Comparison of ENCODE assay signal across 7 cellular contexts in genomic region chr17:50148226-50149098, GRCh38. TPM values are rescaled to one million over a fixed set of nuclear protein-coding genes. Genes with fewer than 3 reads are reported as not detected.
A peak's percentile ranks its signal among the peaks of the same experiment; 100 is the strongest.
DNase-seq lines count a peak whose midpoint lies in the region; ATAC-seq and TF ChIP-seq lines count a peak whose summit lies in the region.

No MANE protein-coding gene starts in this region.

- intact Hi-C loops in heart left ventricle (cut with DNase I), result loop anchor here in 1 of 10 donors (5.0 kb wide), 1 partner anchor 36 kb away; no protein-coding TSS in a partner anchor
- intact Hi-C loops in psoas muscle (cut with DNase I), result loop anchor here in 1 of 2 donors (5.0 kb wide), 1 partner anchor 36 kb away; no protein-coding TSS in a partner anchor
- intact Hi-C loops in aorta (cut with DNase I), result loop anchor here in 1 of 2 donors (5.0 to 10.0 kb wide), 2 partner anchors 46 to 51 kb away; partner anchors contain the start of gene PDK2

- in situ Hi-C loops in GM18951 (cut with MboI; ENCODE audit: low sequenced_read_pairs, unreplicated experiment), result no loop called here

- TF ChIP-seq CTCF in heart left ventricle (IDR thresholded peaks at IDR 0.05) (peak in 2 of 12 donors; percentile 19 to 21), psoas muscle (IDR thresholded peaks at IDR 0.05) (no peak)

- H3K36me3 Mint-ChIP-seq in activated naive CD4-positive, alpha-beta T cell treated with anti-CD3 and anti-CD28 coated beads, Interleukin-2, amount 50 U/mL, for 24 hours, result no peaks in the 10 kb centered on the region

- H3K4me3 ChIP-seq in heart left ventricle, result peak overlapping the region; percentile 61 to 98 (median 92)
- peak overlapping the region; percentile 84 for H3K4me3 ChIP-seq in psoas muscle
- H3K4me3 ChIP-seq in aorta (ENCODE audit: low read length in 2 of 2), result peak overlapping the region; percentile 75 to 80

- TF ChIP-seq POLR2A in GM18951 (IDR thresholded peaks at IDR 0.05; ENCODE audit: extremely low read depth, insufficient read depth, insufficient read length) (peak; percentile 45), heart left ventricle (IDR thresholded peaks at IDR 0.05) (peak in 1 of 2 donors; percentile 12)

- peak overlapping the region; percentile 91 for H3K4me3 Mint-ChIP-seq in activated naive CD4-positive, alpha-beta T cell treated with anti-CD3 and anti-CD28 coated beads, Interleukin-2, amount 50 U/mL, for 24 hours

- H3K27ac Mint-ChIP-seq in activated naive CD4-positive, alpha-beta T cell treated with anti-CD3 and anti-CD28 coated beads, Interleukin-2, amount 50 U/mL, for 24 hours, result peak overlapping the region; percentile 91

- DNase-seq in SKM-1 (lab: John Stamatoyannopoulos, UW; ENCODE audit: unreplicated experiment) (peak; percentile 95), heart left ventricle (peak; percentile 54 to 78 (median 65)), psoas muscle (peak; percentile 57 to 75), aorta (peak; percentile 83 to 91)

- ATAC-seq in HG03354 (IDR thresholded peaks at IDR 0.05; ENCODE audit: poor library complexity, severe bottlenecking, unreplicated experiment) (peak; percentile 34), heart left ventricle (peak in 2 of 4 donors; percentile 3), psoas muscle (peak; percentile 22 to 44 (median 40)), aorta (ENCODE audit: low FRiP score) (peak; percentile 6)

- H3K9me3 Mint-ChIP-seq in activated naive CD4-positive, alpha-beta T cell treated with anti-CD3 and anti-CD28 coated beads, Interleukin-2, amount 50 U/mL, for 24 hours, result no peaks in the 10 kb centered on the region

- H3K27ac ChIP-seq in heart left ventricle (peak overlapping the region; percentile 46 to 99 (median 96)), psoas muscle (peak overlapping the region; percentile 83), aorta (ENCODE audit: low read depth in 1 of 2, low read length in 2 of 2) (peak overlapping the region in 1 of 2 donors; percentile 50)

- WGBS in heart left ventricle, 4 donors, result 1 to 4% (median 2%) methylated on average over 9 to 27 of the region's 27 CpGs
- 1% methylated on average over 16 to 27 of the region's 27 CpGs for WGBS in psoas muscle, 3 donors
- WGBS in aorta, 2 donors, result 1% methylated on average over 20 to 27 of the region's 27 CpGs

- H3K27me3 ChIP-seq in heart left ventricle, result no peaks in the 10 kb centered on the region
- no peaks in the 10 kb centered on the region for H3K27me3 ChIP-seq in psoas muscle (ENCODE audit: insufficient read depth in 3 of 3, low read length in 2 of 3)
- no peaks in the 10 kb centered on the region for H3K27me3 ChIP-seq in aorta (ENCODE audit: control insufficient read depth in 1 of 2, insufficient read depth in 2 of 2, low read length in 1 of 2)

- peaks cover 54% of the 10 kb centered on the region for H3K4me1 Mint-ChIP-seq in activated naive CD4-positive, alpha-beta T cell treated with anti-CD3 and anti-CD28 coated beads, Interleukin-2, amount 50 U/mL, for 24 hours

- H3K9me3 ChIP-seq in heart left ventricle (no peaks in the 10 kb centered on the region), psoas muscle (no peaks in the 10 kb centered on the region), aorta (ENCODE audit: control insufficient read depth, low read length) (no peaks in the 10 kb centered on the region)

- no peaks in the 10 kb centered on the region for H3K27me3 Mint-ChIP-seq in activated naive CD4-positive, alpha-beta T cell treated with anti-CD3 and anti-CD28 coated beads, Interleukin-2, amount 50 U/mL, for 24 hours

- H3K4me1 ChIP-seq in heart left ventricle (peaks cover 16 to 84% (median 59%) of the 10 kb centered on the region in 12 donors), psoas muscle (peaks cover 56% of the 10 kb centered on the region), aorta (ENCODE audit: control insufficient read depth in 1 of 2, insufficient read depth in 2 of 2, low read length in 2 of 2) (peaks cover 0 to 3% of the 10 kb centered on the region in 2 donors)

- H3K36me3 ChIP-seq in heart left ventricle (peaks cover 0 to 18% (median 18%) of the 10 kb centered on the region in 9 donors), psoas muscle (ENCODE audit: insufficient read depth in 1 of 2, low read depth in 1 of 2) (peaks cover 3 to 20% of the 10 kb centered on the region in 2 donors), aorta (ENCODE audit: control insufficient read depth in 1 of 2, insufficient read depth in 2 of 2, low read length in 1 of 2) (no peaks in the 10 kb centered on the region)

RNA-seq across cellular contexts. Expression of gene PPP1R9B, which starts 2.0 kb away (rescaled TPM):
- total RNA-seq in heart left ventricle (10 to 100 TPM; 17.0 to 55.9 (median 31.3) TPM), psoas muscle (10 to 100 TPM; 15.1 to 26.5 (median 18.4) TPM), aorta (10 to 100 TPM; 64.4 to 99.0 TPM)
- polyA plus RNA-seq in heart left ventricle (10 to 100 TPM; 30.4 to 33.4 TPM), psoas muscle (10 to 100 TPM in 2 of 3 donors, 1 to 10 TPM in 1; 7.0 to 11.3 (median 11.0) TPM), aorta (10 to 100 TPM; 20.3 to 26.1 TPM)

RNA-seq across cellular contexts. Expression of gene SGCA, which starts 17.3 kb away (rescaled TPM):
- total RNA-seq in heart left ventricle, result 100 to 1,000 TPM; 110 to 224 (median 151) TPM
- polyA plus RNA-seq in heart left ventricle, result 100 to 1,000 TPM in 1 of 2 donors, 10 to 100 TPM in 1; 96.5 to 225 TPM
- total RNA-seq in psoas muscle, result 100 to 1,000 TPM; 245 to 291 (median 266) TPM
- polyA plus RNA-seq in psoas muscle, result 100 to 1,000 TPM; 120 to 254 (median 151) TPM
- total RNA-seq in aorta, result 10 to 100 TPM; 91.8 to 92.7 TPM
- 100 to 1,000 TPM in 1 of 2 donors, 10 to 100 TPM in 1; 86.4 to 198 TPM for polyA plus RNA-seq in aorta

RNA-seq across cellular contexts. Expression of gene SAMD14, which starts 18.5 kb away (rescaled TPM):
- total RNA-seq in heart left ventricle (1 to 10 TPM in 7 of 9 donors, under 1 TPM in 2; 0.44 to 3.9 (median 1.2) TPM), psoas muscle (1 to 10 TPM in 3 of 4 donors, under 1 TPM in 1; 0.55 to 2.7 (median 1.3) TPM), aorta (10 to 100 TPM in 1 of 2 donors, 1 to 10 TPM in 1; 9.3 to 12.6 TPM)
- polyA plus RNA-seq in heart left ventricle (1 to 10 TPM in 1 of 2 donors, under 1 TPM in 1; 0.72 to 2.8 TPM), psoas muscle (1 to 10 TPM in 1 of 3 donors, under 1 TPM in 2; 0.64 to 1.3 (median 0.98) TPM), aorta (1 to 10 TPM; 2.5 to 3.8 TPM)

RNA-seq across cellular contexts. Expression of gene COL1A1, which starts 53.0 kb away (rescaled TPM):
- total RNA-seq in heart left ventricle (100 to 1,000 TPM in 3 of 9 donors, 10 to 100 TPM in 6; 10.2 to 897 (median 55.4) TPM), psoas muscle (10 to 100 TPM; 10.2 to 46.6 (median 18.7) TPM), aorta (100 to 1,000 TPM; 400 to 948 TPM)
- polyA plus RNA-seq in heart left ventricle (100 to 1,000 TPM in 1 of 2 donors, 10 to 100 TPM in 1; 17.2 to 109 TPM), psoas muscle (1 to 10 TPM; 2.3 to 5.4 (median 3.3) TPM), aorta (100 to 1,000 TPM in 1 of 2 donors, 10 to 100 TPM in 1; 70.2 to 391 TPM)

RNA-seq across cellular contexts. Expression of gene PDK2, which starts 53.3 kb away (rescaled TPM):
- 100 to 1,000 TPM; 142 to 490 (median 200) TPM for total RNA-seq in heart left ventricle
- polyA plus RNA-seq in heart left ventricle, result 100 to 1,000 TPM; 125 to 173 TPM
- 100 to 1,000 TPM in 2 of 4 donors, 10 to 100 TPM in 2; 79.3 to 213 (median 110) TPM for total RNA-seq in psoas muscle
- polyA plus RNA-seq in psoas muscle, result 10 to 100 TPM; 50.3 to 99.4 (median 55.2) TPM
- 10 to 100 TPM; 39.4 to 42.8 TPM for total RNA-seq in aorta
- polyA plus RNA-seq in aorta, result 10 to 100 TPM; 15.0 to 45.8 TPM
